In the genomic region with DNA sequence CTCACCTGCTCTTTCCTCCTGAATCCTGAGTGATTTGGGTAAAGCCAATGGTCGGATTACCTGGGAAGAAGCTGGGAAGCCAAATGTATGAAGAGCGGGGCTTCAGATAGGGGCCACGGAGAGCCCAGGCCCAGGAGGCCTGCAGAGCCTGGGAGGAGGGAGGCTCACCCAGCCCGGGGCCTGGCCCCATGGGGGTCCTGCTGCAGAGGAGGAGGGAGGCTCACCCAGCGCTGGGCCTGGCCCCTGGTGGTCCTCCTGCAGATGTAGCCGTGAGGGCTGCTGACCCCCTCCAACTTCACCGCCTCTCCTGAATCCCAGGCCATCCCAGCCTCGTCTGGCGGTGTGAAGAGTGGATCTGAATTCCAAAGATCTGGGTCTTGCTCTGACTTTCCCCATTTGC, we compare ENCODE assay signal across 18 cellular contexts.
"Had no signal": no experiment of that assay in that cellular context is flagged by ENCODE, and none has a peak within 500 bp of the region (broad histone marks: within the 10 kb centered on the region; RNA-seq: fewer than 3 reads in every experiment).

No MANE protein-coding gene starts in this region.

- H3K27ac Mint-ChIP-seq: activated T-helper 2 cell treated with anti-CD3 and anti-CD28 coated beads, Interferon-gamma antibody, Interleukin-2, Interleukin-4, amounts not matched to agents 10 μg/mL and 5 μg/mL and 100 μg/mL, durations not matched to agents 14 hours and 24 hours and 36 hours; mesothelial cell of epicardium; stimulated activated memory B cell treated with anti-CD40 and anti-IgM and Interleukin-4, amounts not matched to agents 10 μg/mL and 1 μg/mL and 100 μg/mL, for 72 hours had no signal

- FAIRE-seq: astrocyte, endometrium, keratinocyte, small intestine had no signal

- H3K36me3 ChIP-seq: esophagus squamous epithelium, neutrophil, sigmoid colon, upper lobe of left lung, vagina had no signal

- H3K9me3 ChIP-seq: esophagus squamous epithelium, neutrophil, sigmoid colon, upper lobe of left lung, vagina had no signal

- H3K4me1 ChIP-seq: vagina had no signal

- DNase-seq: esophagus squamous epithelium had no signal

- H3K4me1 Mint-ChIP-seq: stimulated activated memory B cell treated with anti-CD40 and anti-IgM and Interleukin-4, amounts not matched to agents 10 μg/mL and 1 μg/mL and 100 μg/mL, for 72 hours had no signal

- H3K27me3 ChIP-seq: sigmoid colon, upper lobe of left lung, vagina had no signal

- H3K4me3 Mint-ChIP-seq: mesothelial cell of epicardium had no signal

- H3K27ac ChIP-seq: epithelial cell of prostate, esophagus squamous epithelium, neutrophil, sigmoid colon, upper lobe of left lung, vagina had no signal

- H3K9me3 Mint-ChIP-seq: activated B cell treated with CpG ODN at 0.5 μM for 24 hours; activated T-helper 2 cell treated with anti-CD3 and anti-CD28 coated beads, Interferon-gamma antibody, Interleukin-2, Interleukin-4, amounts not matched to agents 10 μg/mL and 5 μg/mL and 100 μg/mL, durations not matched to agents 14 hours and 24 hours and 36 hours; mesothelial cell of epicardium; nephron; stimulated activated memory B cell treated with anti-CD40 and anti-IgM and Interleukin-4, amounts not matched to agents 10 μg/mL and 1 μg/mL and 100 μg/mL, for 72 hours; stimulated activated naive CD8-positive, alpha-beta T cell treated with anti-CD3 and anti-CD28 coated beads, Interleukin-15, amount 100 ng/mL, for 72 hours had no signal

- H3K27me3 Mint-ChIP-seq: activated CD8-positive, alpha-beta memory T cell treated with anti-CD3 and anti-CD28 coated beads, Interleukin-2, amount 10 ng/mL, durations not matched to agents 7 days and 5 days; stimulated activated memory B cell treated with anti-CD40 and anti-IgM and Interleukin-4, amounts not matched to agents 10 μg/mL and 1 μg/mL and 100 μg/mL, for 72 hours; stimulated activated naive CD8-positive, alpha-beta T cell treated with anti-CD3 and anti-CD28 coated beads, Interleukin-15, amount 100 ng/mL, for 72 hours had no signal

- H3K36me3 Mint-ChIP-seq: activated CD8-positive, alpha-beta memory T cell treated with anti-CD3 and anti-CD28 coated beads, Interleukin-2, amount 10 ng/mL, durations not matched to agents 7 days and 5 days; activated naive CD8-positive, alpha-beta T cell; mesothelial cell of epicardium; stimulated activated memory B cell treated with anti-CD40 and anti-IgM and Interleukin-4, amounts not matched to agents 10 μg/mL and 1 μg/mL and 100 μg/mL, for 72 hours had no signal
